Comparison of ENCODE assay signal across 31 cellular contexts in genomic region chr2:166439078-166439477, GRCh38. TPM values are rescaled to one million over a fixed set of nuclear protein-coding genes. Genes with fewer than 3 reads are reported as not detected.
"Had no signal": no experiment of that assay in that cellular context is flagged by ENCODE, and none has a peak within 500 bp of the region (broad histone marks: within the 10 kb centered on the region; RNA-seq: fewer than 3 reads in every experiment).

No MANE protein-coding gene starts in this region.

- H3K9me3 ChIP-seq: adrenal gland, ascending aorta, esophagus muscularis mucosa, gastrocnemius medialis had no signal

- H3K4me3 ChIP-seq: adrenal gland, ascending aorta, coronary artery, dorsolateral prefrontal cortex, esophagus muscularis mucosa, gastrocnemius medialis, heart right ventricle had no signal

- H3K27me3 ChIP-seq: adrenal gland, ascending aorta, brain microvascular endothelial cell, esophagus muscularis mucosa, gastrocnemius medialis, heart right ventricle had no signal

- H3K4me1 ChIP-seq: adrenal gland, ascending aorta, esophagus muscularis mucosa, foreskin keratinocyte, gastrocnemius medialis, heart right ventricle had no signal

- H3K27ac ChIP-seq: adrenal gland, ascending aorta, brain microvascular endothelial cell, coronary artery, dorsolateral prefrontal cortex, esophagus muscularis mucosa, foreskin keratinocyte, gastrocnemius medialis, heart right ventricle had no signal

- H3K36me3 ChIP-seq: adrenal gland, ascending aorta, brain microvascular endothelial cell, esophagus muscularis mucosa, gastrocnemius medialis had no signal

- FAIRE-seq: bronchial epithelial cell had no signal

- ATAC-seq: activated CD4-positive, alpha-beta T cell treated with anti-CD3 and anti-CD28 coated beads for 36 hours; activated CD8-positive, alpha-beta memory T cell treated with anti-CD3 and anti-CD28 coated beads, Interleukin-2, amount 10 ng/mL, durations not matched to agents 7 days and 5 days; activated CD8-positive, alpha-beta T cell treated with anti-CD3 and anti-CD28 coated beads, Interleukin-2, amount 10 ng/mL, durations not matched to agents 7 days and 5 days; activated naive CD8-positive, alpha-beta T cell treated with anti-CD3 and anti-CD28 coated beads, Interleukin-2, amount 50 U/mL, for 24 hours; foreskin keratinocyte; gastrocnemius medialis; heart right ventricle had no signal

- DNase-seq: activated CD4-positive, alpha-beta memory T cell treated with anti-CD3 and anti-CD28 coated beads for 36 hours; activated CD4-positive, alpha-beta T cell treated with anti-CD3 and anti-CD28 coated beads for 36 hours; activated CD4-positive, alpha-beta T cell treated with anti-CD3 and anti-CD28 coated beads, Interleukin-2, amount 10 ng/mL, durations not matched to agents 24 days and 14 days; activated CD4-positive, CD25-positive, alpha-beta regulatory T cell; activated CD4-positive, CD25-positive, alpha-beta regulatory T cell treated with anti-CD3 and anti-CD28 coated beads, Interleukin-2, amount 50 U/mL, for 72 hours; activated CD8-positive, alpha-beta memory T cell treated with anti-CD3 and anti-CD28 coated beads, Interleukin-2, amount 10 ng/mL, durations not matched to agents 7 days and 5 days; activated CD8-positive, alpha-beta memory T cell treated with anti-CD3 and anti-CD28 coated beads, Interleukin-2, amount 50 U/mL, for 4 hours; activated CD8-positive, alpha-beta T cell treated with anti-CD3 and anti-CD28 coated beads, Interleukin-2, amount 10 ng/mL, durations not matched to agents 7 days and 5 days; activated effector memory CD4-positive, alpha-beta T cell treated with anti-CD3 and anti-CD28 coated beads, Interleukin-2, amount 50 U/mL, for 16 hours; activated naive CD4-positive, alpha-beta T cell treated with anti-CD3 and anti-CD28 coated beads for 36 hours; activated naive CD8-positive, alpha-beta T cell treated with anti-CD3 and anti-CD28 coated beads for 36 hours; activated naive CD8-positive, alpha-beta T cell treated with anti-CD3 and anti-CD28 coated beads, Interleukin-2, amount 50 U/mL, for 24 hours; activated T-cell treated with anti-CD3 and anti-CD28 coated beads, Interleukin-2, amount 50 U/mL, for 1 hour; activated T-cell treated with anti-CD3 and anti-CD28 coated beads, Interleukin-2, amount 50 U/mL, for 48 hours; adrenal gland; brain microvascular endothelial cell; dorsolateral prefrontal cortex; effector memory CD4-positive, alpha-beta T cell; endodermal cell; gastrocnemius medialis; heart right ventricle; T-helper 2 cell had no signal

RNA-seq across cellular contexts. Expression of gene SCN7A, which starts 55.0 kb away (rescaled TPM):
- total RNA-seq: activated CD4-positive, alpha-beta memory T cell treated with anti-CD3 and anti-CD28 coated beads for 36 hours; activated CD4-positive, alpha-beta T cell treated with anti-CD3 and anti-CD28 coated beads for 36 hours; activated CD4-positive, alpha-beta T cell treated with anti-CD3 and anti-CD28 coated beads, Interleukin-2, amount 10 ng/mL, durations not matched to agents 24 days and 14 days; activated CD8-positive, alpha-beta memory T cell treated with anti-CD3 and anti-CD28 coated beads for 36 hours; activated CD8-positive, alpha-beta memory T cell treated with anti-CD3 and anti-CD28 coated beads, Interleukin-2, amount 10 ng/mL, durations not matched to agents 7 days and 5 days; activated CD8-positive, alpha-beta T cell treated with anti-CD3 and anti-CD28 coated beads, Interleukin-2, amount 10 ng/mL, durations not matched to agents 7 days and 5 days; activated naive CD4-positive, alpha-beta T cell treated with anti-CD3 and anti-CD28 coated beads for 36 hours; activated naive CD8-positive, alpha-beta T cell treated with anti-CD3 and anti-CD28 coated beads for 36 hours; activated T-helper 1 cell treated with anti-CD3 and anti-CD28 coated beads, Interleukin-12 subunit alpha, Interleukin-12 subunit beta, Interleukin-2, Interleukin-4 antibody, amounts not matched to agents 30 ng/mL and 10 ng/mL and 1 ng/mL, durations not matched to agents 14 hours and 24 hours and 36 hours; activated T-helper 2 cell treated with anti-CD3 and anti-CD28 coated beads, Interferon-gamma antibody, Interleukin-2, Interleukin-4, amounts not matched to agents 10 μg/mL and 5 μg/mL and 100 μg/mL, durations not matched to agents 14 hours and 24 hours and 36 hours; bronchial epithelial cell; foreskin keratinocyte; T-helper 1 cell treated with Interleukin-12 subunit alpha and Interleukin-12 subunit beta and Interleukin-4 antibody, amounts not matched to agents 30 ng/mL and 1 ng/mL, for 36 hours had no signal
